18 cellular contexts compared by ENCODE assay signal in genomic region chr13:69092615-69093322, GRCh38.
"Had no signal": no experiment of that assay in that cellular context is flagged by ENCODE, and none has a peak within 500 bp of the region (broad histone marks: within the 10 kb centered on the region; RNA-seq: fewer than 3 reads in every experiment).

No MANE protein-coding gene starts in this region.

- ATAC-seq: activated CD8-positive, alpha-beta T cell treated with anti-CD3 and anti-CD28 coated beads, Interleukin-2, amount 10 ng/mL, durations not matched to agents 7 days and 5 days; activated naive CD4-positive, alpha-beta T cell treated with anti-CD3 and anti-CD28 coated beads, Interleukin-2, amount 50 U/mL, for 72 hours; activated T-cell treated with anti-CD3 and anti-CD28 coated beads, Interleukin-2, amount 50 U/mL, for 72 hours; esophagus mucosa; left lung; sciatic nerve; stimulated activated naive CD8-positive, alpha-beta T cell treated with anti-CD3 and anti-CD28 coated beads, Interleukin-15, amount 100 ng/mL, for 72 hours had no signal

- H3K27ac ChIP-seq: cardiac muscle cell, dorsolateral prefrontal cortex, left lung, ovary had no signal

- H3K4me3 Mint-ChIP-seq: activated B cell treated with CpG ODN at 0.5 μM for 24 hours; activated CD8-positive, alpha-beta T cell treated with anti-CD3 and anti-CD28 coated beads, Interleukin-2, amount 10 ng/mL, durations not matched to agents 7 days and 5 days; activated T-cell treated with anti-CD3 and anti-CD28 coated beads, Interleukin-2, amount 50 U/mL, for 72 hours; naive B cell; stimulated activated naive CD8-positive, alpha-beta T cell treated with anti-CD3 and anti-CD28 coated beads, Interleukin-15, amount 100 ng/mL, for 72 hours; T-helper 1 cell treated with Interleukin-12 subunit alpha and Interleukin-12 subunit beta and Interleukin-4 antibody, amounts not matched to agents 30 μg/mL and 1 μg/mL, for 36 hours had no signal

- H3K36me3 ChIP-seq: cardiac muscle cell, left lung, ovary had no signal

- H3K27me3 Mint-ChIP-seq: activated B cell treated with CpG ODN at 0.5 μM for 24 hours; naive B cell; stimulated activated naive CD8-positive, alpha-beta T cell treated with anti-CD3 and anti-CD28 coated beads, Interleukin-15, amount 100 ng/mL, for 72 hours had no signal

- H3K27me3 ChIP-seq: cardiac muscle cell, left lung, ovary had no signal

- H3K36me3 Mint-ChIP-seq: activated naive CD4-positive, alpha-beta T cell treated with anti-CD3 and anti-CD28 coated beads, Interleukin-2, amount 50 U/mL, for 72 hours; naive B cell had no signal

- H3K9me3 ChIP-seq: ovary had no signal

- H3K9me3 Mint-ChIP-seq: activated naive CD4-positive, alpha-beta T cell treated with anti-CD3 and anti-CD28 coated beads, Interleukin-2, amount 50 U/mL, for 72 hours had no signal

- H3K27ac Mint-ChIP-seq: activated B cell treated with CpG ODN at 0.5 μM for 24 hours; activated CD8-positive, alpha-beta T cell treated with anti-CD3 and anti-CD28 coated beads, Interleukin-2, amount 10 ng/mL, durations not matched to agents 7 days and 5 days; activated naive CD4-positive, alpha-beta T cell treated with anti-CD3 and anti-CD28 coated beads, Interleukin-2, amount 50 U/mL, for 72 hours; activated T-cell treated with anti-CD3 and anti-CD28 coated beads, Interleukin-2, amount 50 U/mL, for 72 hours; naive B cell; stimulated activated naive CD8-positive, alpha-beta T cell treated with anti-CD3 and anti-CD28 coated beads, Interleukin-15, amount 100 ng/mL, for 72 hours; T-helper 1 cell treated with Interleukin-12 subunit alpha and Interleukin-12 subunit beta and Interleukin-4 antibody, amounts not matched to agents 30 μg/mL and 1 μg/mL, for 36 hours had no signal

- H3K4me1 Mint-ChIP-seq: activated B cell treated with CpG ODN at 0.5 μM for 24 hours; naive B cell; stimulated activated naive CD8-positive, alpha-beta T cell treated with anti-CD3 and anti-CD28 coated beads, Interleukin-15, amount 100 ng/mL, for 72 hours had no signal

- H3K4me3 ChIP-seq: cardiac muscle cell, dorsolateral prefrontal cortex, left lung, ovary had no signal

- H3K4me1 ChIP-seq: left lung had no signal

- DNase-seq: activated B cell treated with CpG ODN at 0.5 μM for 24 hours; activated CD4-positive, alpha-beta T cell treated with anti-CD3 and anti-CD28 coated beads for 48 hours; activated CD8-positive, alpha-beta memory T cell treated with anti-CD3 and anti-CD28 coated beads, Interleukin-2, amount 50 U/mL, for 4 hours; activated CD8-positive, alpha-beta T cell treated with anti-CD3 and anti-CD28 coated beads, Interleukin-2, amount 10 ng/mL, durations not matched to agents 7 days and 5 days; activated gamma-delta T cell; activated T-cell treated with anti-CD3 and anti-CD28 coated beads, Interleukin-2, amount 50 U/mL, for 72 hours; dorsolateral prefrontal cortex; hippocampal formation; left lung; mammary epithelial cell; naive B cell; ovary; stimulated activated naive CD8-positive, alpha-beta T cell treated with anti-CD3 and anti-CD28 coated beads, Interleukin-15, amount 100 ng/mL, for 72 hours had no signal
